Comparison of ENCODE assay signal across 8 cellular contexts in genomic region chr6:56708810-56709597, GRCh38.
A peak's percentile ranks its signal among the peaks of the same experiment; 100 is the strongest.
DNase-seq lines count a peak whose midpoint lies in the region; ATAC-seq and TF ChIP-seq lines count a peak whose summit lies in the region.

No MANE protein-coding gene starts in this region.

- intact Hi-C loops in tibial artery (cut with DNase I; ENCODE audit: low total_unique reads), result no loop called here

- H3K9me3 ChIP-seq in tibial artery, result no peaks in the 10 kb centered on the region

- DNase-seq in GM13976 (ENCODE audit: low spot score), result peak; percentile 52
- DNase-seq in NCI-H2227 (lab: John Stamatoyannopoulos, UW; ENCODE audit: unreplicated experiment), result peak; percentile 56
- peak; percentile 57 for DNase-seq in astrocyte of the cerebellum (ENCODE audit: low read depth)
- DNase-seq in inferior parietal cortex (ENCODE audit: extremely low spot score), result peak; percentile 87
- DNase-seq in tibial artery, result no peak
- no peak for DNase-seq in effector CD4-positive, alpha-beta T cell

- H3K4me3 ChIP-seq in astrocyte of the cerebellum (ENCODE audit: low read depth, low read length), result no peak overlapping the region
- H3K4me3 ChIP-seq in tibial artery, result no peak overlapping the region

- no peaks in the 10 kb centered on the region for H3K27me3 ChIP-seq in tibial artery

- H3K4me1 ChIP-seq in tibial artery, result peaks cover 0 to 32% (median 10%) of the 10 kb centered on the region in 4 donors

- in situ Hi-C loops in GM13976 (cut with MboI; ENCODE audit: low sequenced_read_pairs, unreplicated experiment), result no loop called here
- in situ Hi-C loops in astrocyte of the cerebellum (cut with HindIII; ENCODE audit: low sequenced_read_pairs), result loop anchor here (25.0 kb wide), 1 partner anchor 128 kb away; no protein-coding TSS in a partner anchor

- H3K27ac ChIP-seq in 22Rv1 (no peak overlapping the region), tibial artery (peak overlapping the region; percentile 13 to 63)

- TF ChIP-seq CTCF in 22Rv1 (IDR thresholded peaks at IDR 0.05) (peak; percentile 75), GM13976 (IDR thresholded peaks at IDR 0.05; ENCODE audit: borderline replicate concordance, control extremely low read depth, extremely low read depth, insufficient read depth, missing control alignments) (peak; percentile 36), astrocyte of the cerebellum (IDR thresholded peaks at IDR 0.05; ENCODE audit: low read depth, low read length, missing control alignments) (peak; percentile 12), tibial artery (IDR thresholded peaks at IDR 0.05) (peak; percentile 61 to 64)

- no peak for ATAC-seq in HG02588 (IDR thresholded peaks at IDR 0.05; ENCODE audit: unreplicated experiment)

- no peaks in the 10 kb centered on the region for H3K36me3 ChIP-seq in tibial artery

Comparison
In these comparisons a context has a peak if more than half of its experiments do, and no peak if none do; other contexts are left out.
1. CTCF ChIP-seq: peak in every context shown above with its lines; median percentile 75 in 22Rv1; 62 in tibial artery; 36 in GM13976; 12 in astrocyte of the cerebellum.
2. DNase-seq: peak in GM13976 (single experiment), NCI-H2227 (single experiment), astrocyte of the cerebellum (single experiment) and inferior parietal cortex (single experiment); none in tibial artery (0 of 2) and effector CD4-positive, alpha-beta T cell (single experiment).